8 cellular contexts compared by ENCODE assay signal in genomic region chr4:6910340-6910959, GRCh38. TPM values are rescaled to one million over a fixed set of nuclear protein-coding genes. Genes with fewer than 3 reads are reported as not detected.
DNase-seq lines count a peak whose midpoint lies in the region; ATAC-seq, FAIRE-seq and TF ChIP-seq lines count a peak whose summit lies in the region.

No MANE protein-coding gene starts in this region.

- TF ChIP-seq CTCF in BJ (IDR thresholded peaks at IDR 0.05; ENCODE audit: insufficient read depth, low read depth, low read length) (no peak), HL-60 (IDR thresholded peaks at IDR 0.05; ENCODE audit: insufficient read depth, low read length) (peak; percentile 0), ascending aorta (IDR thresholded peaks at IDR 0.05) (no peak), left lung (IDR thresholded peaks at IDR 0.05) (no peak), tibial artery (IDR thresholded peaks at IDR 0.05) (no peak)

- H3K4me1 ChIP-seq in ascending aorta (peaks cover 0 to 32% of the 10 kb centered on the region in 2 donors), left lung (peaks cover 13 to 70% of the 10 kb centered on the region in 2 donors), tibial artery (peaks cover 0 to 39% (median 27%) of the 10 kb centered on the region in 4 donors)

- POLR2A ChIA-PET in BJ (lab: Charles Lee) = no interaction called here

- peak; percentile 2 for ATAC-seq in left lung
- no peak for ATAC-seq in HG02610 (IDR thresholded peaks at IDR 0.05; ENCODE audit: unreplicated experiment)

- H3K4me3 ChIP-seq in BJ (ENCODE audit: low read depth, low read length) (peak overlapping the region; percentile 49), HL-60 (replicated peaks; ENCODE audit: insufficient read depth, low read length) (peak overlapping the region; percentile 66), ascending aorta (peak overlapping the region; percentile 84 to 94), left lung (peak overlapping the region; percentile 80 to 83), tibial artery (peak overlapping the region; percentile 70 to 91)

- CTCF ChIA-PET in BJ (lab: Yijun Ruan, JAX) = interaction anchor here (0.6 to 1.7 kb wide), 7 partner anchors 18 to 241 kb away, joined by 3 to 6 read pairs (median 3); partner anchors contain the start of gene TADA2B

- H3K27ac ChIP-seq in HL-60 (replicated peaks) (peak overlapping the region; percentile 76), ascending aorta (peak overlapping the region; percentile 3 to 50), left lung (peak overlapping the region; percentile 39 to 99), tibial artery (peak overlapping the region; percentile 49 to 100)

- no peak for DNase-seq in BJ (ENCODE audit: low read depth)
- no peak for DNase-seq in HL-60 (ENCODE audit: low read depth in 1 of 2, low spot score in 1 of 2)
- DNase-seq in ascending aorta (ENCODE audit: low spot score in 2 of 2) = no peak
- peak in 1 of 2 donors; percentile 79 for DNase-seq in left lung
- no peak for DNase-seq in tibial artery
- DNase-seq in amniotic stem cell (lab: John Stamatoyannopoulos, UW) = no peak
- no peak for DNase-seq in frontal cortex (ENCODE audit: low spot score in 2 of 2)

- FAIRE-seq in frontal cortex (lab: Jason Lieb, UNC) = no peak

- H3K9me3 ChIP-seq in ascending aorta (no peaks in the 10 kb centered on the region), left lung (no peaks in the 10 kb centered on the region), tibial artery (no peaks in the 10 kb centered on the region)

- intact Hi-C loops in ascending aorta (cut with DNase I) = no loop called here
- intact Hi-C loops in left lung (cut with DNase I) = no loop called here
- intact Hi-C loops in tibial artery (cut with DNase I; ENCODE audit: low total_unique reads) = no loop called here

- H3K27me3 ChIP-seq in BJ (ENCODE audit: control insufficient read depth, insufficient read depth, low read length) (peaks cover 3% of the 10 kb centered on the region; the same call in 1 of the 2 replicates), HL-60 (ENCODE audit: insufficient read depth, poor library complexity, severe bottlenecking) (no peaks in the 10 kb centered on the region), ascending aorta (no peaks in the 10 kb centered on the region), left lung (peaks cover 0 to 14% of the 10 kb centered on the region in 2 donors), tibial artery (peaks cover 0 to 16% of the 10 kb centered on the region in 2 donors)

- H3K36me3 ChIP-seq in BJ (ENCODE audit: control insufficient read depth, insufficient read depth, low read length) = no peaks in the 10 kb centered on the region
- no peaks in the 10 kb centered on the region for H3K36me3 ChIP-seq in ascending aorta
- no peaks in the 10 kb centered on the region for H3K36me3 ChIP-seq in left lung
- H3K36me3 ChIP-seq in tibial artery = no peaks in the 10 kb centered on the region

RNA-seq across cellular contexts. Expression of gene TBC1D14, which starts 0.8 kb away (rescaled TPM):
- polyA plus RNA-seq in BJ (2011; rRNA removed) = 29.7 and 35.8 TPM in 2 replicates
- polyA minus RNA-seq in BJ (2011; rRNA and poly(A)+ RNA removed) = 18.7 and 22.2 TPM in 2 replicates
- total RNA-seq in ascending aorta = 26.4 TPM
- total RNA-seq in left lung = 10 to 100 TPM; 45.6 to 73.4 TPM
- 207 TPM for total RNA-seq in frontal cortex
